In genomic region chr17:75688209-75688771, GRCh38 we compare ENCODE assay signal across 10 cellular contexts. TPM values are rescaled to one million over a fixed set of nuclear protein-coding genes. Genes with fewer than 3 reads are reported as not detected.
A peak's percentile ranks its signal among the peaks of the same experiment; 100 is the strongest.
DNase-seq lines count a peak whose midpoint lies in the region; ATAC-seq and TF ChIP-seq lines count a peak whose summit lies in the region.
"Had no signal": no experiment of that assay in that cellular context is flagged by ENCODE, and none has a peak within 500 bp of the region (broad histone marks: within the 10 kb centered on the region; RNA-seq: fewer than 3 reads in every experiment).

No MANE protein-coding gene starts in this region.

- no peaks in the 10 kb centered on the region for H3K9me2 ChIP-seq in PC-9 (ENCODE audit: insufficient read depth)

- H4K20me1 ChIP-seq in PC-9 (ENCODE audit: insufficient read depth): no peaks in the 10 kb centered on the region

- peaks cover 50% of the 10 kb centered on the region for H3F3A ChIP-seq in PC-9 (ENCODE audit: insufficient read depth, low read depth)

- no TSS peak for BruUV-seq in PC-9 (replicated peaks; lab: Mats Ljungman, UMichigan)

- H3K9me3 ChIP-seq in PC-9 (ENCODE audit: insufficient read depth, low read depth): no peaks in the 10 kb centered on the region
- no peaks in the 10 kb centered on the region for H3K9me3 ChIP-seq in trophoblast cell (ENCODE audit: insufficient read depth, low read depth, low read length)
- H3K9me3 ChIP-seq: ovary had no signal

- H3K9ac ChIP-seq in trophoblast cell (ENCODE audit: low read length): no peak overlapping the region

- CTCF ChIA-PET in PC-9 (lab: Charles Lee): interaction anchor here (0.6 to 1.2 kb wide), 3 partner anchors 10 to 595 kb away, joined by 5 to 10 read pairs (median 7); no protein-coding TSS in a partner anchor
- CTCF ChIA-PET in HEK293T (lab: Yijun Ruan, JAX): interaction anchor here (2.1 kb wide), 1 partner anchor 60 kb away, joined by 10 read pairs; no protein-coding TSS in a partner anchor

- no peaks in the 10 kb centered on the region for H3K27me3 ChIP-seq in PC-9 (ENCODE audit: insufficient read depth, low read depth)
- no peaks in the 10 kb centered on the region for H3K27me3 ChIP-seq in trophoblast cell (ENCODE audit: insufficient read depth, low read length)
- H3K27me3 ChIP-seq: ovary had no signal

- ATAC-seq in GM19023 (IDR thresholded peaks at IDR 0.05; ENCODE audit: unreplicated experiment): no peak

- peaks cover 79% of the 10 kb centered on the region for H3K79me2 ChIP-seq in PC-9 (ENCODE audit: low read depth)
- peaks cover 28% of the 10 kb centered on the region for H3K79me2 ChIP-seq in trophoblast cell (ENCODE audit: control insufficient read depth, insufficient read depth, low read length, poor library complexity)

- H2AFZ ChIP-seq in PC-9: no peak overlapping the region
- no peak overlapping the region for H2AFZ ChIP-seq in trophoblast cell (ENCODE audit: insufficient read depth, low read length, poor library complexity)

- H2AK5ac ChIP-seq in trophoblast cell (ENCODE audit: low read length): no peak overlapping the region

- no peak for TF ChIP-seq CTCF in PC-9 (conservative IDR thresholded peaks at IDR 0.05)

- peak overlapping the region; percentile 77 for H2BK5ac ChIP-seq in trophoblast cell (ENCODE audit: low read depth, low read length, poor library complexity)

- intact Hi-C loops in PC-9 (cut with micrococcal nuclease; ENCODE audit: unreplicated experiment): no loop called here

- peak overlapping the region; percentile 5 for H2BK12ac ChIP-seq in trophoblast cell (ENCODE audit: low read length)

- H3K18ac ChIP-seq in trophoblast cell (ENCODE audit: low read length): peak overlapping the region; percentile 23

- H4K8ac ChIP-seq in trophoblast cell (ENCODE audit: low read depth, low read length): peak overlapping the region; percentile 68

- DNase-seq in D341Med (ENCODE audit: low spot score): peak; percentile 19
- peak; percentile 61 to 69 for DNase-seq in PC-9
- DNase-seq in dermis blood vessel endothelial cell: peak; percentile 77
- DNase-seq in trophoblast cell: peak; percentile 83 to 90
- no peak for DNase-seq in HEK293T (ENCODE audit: extremely low spot score)
- no peak for DNase-seq in DMS153 (lab: John Stamatoyannopoulos, UW)
- DNase-seq in GDM1 (lab: John Stamatoyannopoulos, UW): no peak
- DNase-seq: IMR-90 had no signal

- H3K4me1 ChIP-seq in PC-9 (replicated peaks; ENCODE audit: insufficient read depth): peaks cover 75% of the 10 kb centered on the region
- H3K4me1 ChIP-seq in trophoblast cell (ENCODE audit: control insufficient read depth in 1 of 2, insufficient read depth in 2 of 2, low read length in 2 of 2): peaks cover 43 to 44% of the 10 kb centered on the region in 2 experiments

- peak overlapping the region; percentile 83 for H4K91ac ChIP-seq in trophoblast cell (ENCODE audit: low read depth, low read length)

- WGBS in trophoblast cell (ENCODE audit: extremely low coverage, insufficient coverage, insufficient read length): no CpG with 5 or more reads among the region's 11 CpGs

- peak overlapping the region; percentile 73 for H2BK120ac ChIP-seq in trophoblast cell (ENCODE audit: insufficient read depth, low read length, poor library complexity)

- H3K23ac ChIP-seq in trophoblast cell (ENCODE audit: low read length): no peak overlapping the region

- H3K4me2 ChIP-seq in PC-9: peak overlapping the region; percentile 71
- no peak overlapping the region for H3K4me2 ChIP-seq in trophoblast cell (ENCODE audit: low read length)

- H3K36me3 ChIP-seq in PC-9 (ENCODE audit: low read depth) (peaks cover 14% of the 10 kb centered on the region; the same call in 1 of the 2 replicates), trophoblast cell (ENCODE audit: control insufficient read depth in 1 of 2, insufficient read depth in 2 of 2, low read length in 2 of 2) (peaks cover 27 to 29% of the 10 kb centered on the region in 2 experiments)
- H3K36me3 ChIP-seq: ovary had no signal

- POLR2A ChIA-PET in PC-9 (lab: Charles Lee; ENCODE audit: unreplicated experiment): interaction anchor here (0.6 to 1.2 kb wide), 7 partner anchors 7 to 1436 kb away, joined by 3 to 30 read pairs (median 7); no protein-coding TSS in a partner anchor
- POLR2A ChIA-PET in HEK293T (lab: Yijun Ruan, JAX): no interaction called here

- H3K79me1 ChIP-seq in trophoblast cell (ENCODE audit: low read length): peaks cover 25% of the 10 kb centered on the region

- no peak overlapping the region for H3K4ac ChIP-seq in trophoblast cell (ENCODE audit: low read depth, low read length)

- H3K14ac ChIP-seq in trophoblast cell (ENCODE audit: low read length): peak overlapping the region; percentile 62

- peak overlapping the region; percentile 84 for H3K27ac ChIP-seq in PC-9
- H3K27ac ChIP-seq in trophoblast cell (ENCODE audit: low read depth, low read length): peak overlapping the region; percentile 91
- H3K27ac ChIP-seq: ovary had no signal

- H3K4me3 ChIP-seq in PC-9 (no peak overlapping the region), trophoblast cell (ENCODE audit: low read depth, low read length) (no peak overlapping the region)
- H3K4me3 ChIP-seq: ovary had no signal

- H4K12ac ChIP-seq in trophoblast cell (ENCODE audit: low read depth, low read length): no peak overlapping the region

TF ChIP-seq in HEK293T, 16 proteins besides CTCF, POLR2A, EP300 and RAD21:
- TF ChIP-seq HDGF (IDR thresholded peaks at IDR 0.05; ENCODE audit: borderline replicate concordance): no peak

RNA-seq across cellular contexts. Expression of gene SAP30BP, which starts 21.2 kb away (rescaled TPM):
- total RNA-seq in PC-9 (2021) (79.5 and 80.3 TPM in 2 replicates), dermis blood vessel endothelial cell (68.2 and 84.7 TPM in 2 replicates)
- 75.6 and 77.7 TPM in 2 replicates for polyA plus RNA-seq in trophoblast cell (2013)

RNA-seq across cellular contexts. Expression of gene RECQL5, which starts 21.3 kb away (rescaled TPM):
- total RNA-seq in PC-9 (2021) (41.0 and 44.2 TPM in 2 replicates), dermis blood vessel endothelial cell (14.6 and 16.2 TPM in 2 replicates)
- 15.8 and 16.4 TPM in 2 replicates for polyA plus RNA-seq in trophoblast cell (2013)

RNA-seq across cellular contexts. Expression of gene ITGB4, which starts 33.0 kb away (rescaled TPM):
- total RNA-seq in PC-9 (2021) (448 and 461 TPM in 2 replicates), dermis blood vessel endothelial cell (34.4 and 125 TPM in 2 replicates)
- 81.0 and 90.8 TPM in 2 replicates for polyA plus RNA-seq in trophoblast cell (2013)

RNA-seq across cellular contexts. Expression of gene SMIM5, which starts 55.1 kb away (rescaled TPM):
- 0.31 and 0.40 TPM in 2 replicates for total RNA-seq in PC-9 (2021)
- 0.09 TPM in 1 of 2 replicates, not detected in the other for total RNA-seq in dermis blood vessel endothelial cell
- 0.37 and 0.38 TPM in 2 replicates for polyA plus RNA-seq in trophoblast cell (2013)
- total RNA-seq: IMR-90 had no signal
- polyA plus RNA-seq: IMR-90 had no signal

Comparison
In these comparisons a context has a peak if more than half of its experiments do, and no peak if none do; other contexts are left out.
1. DNase-seq: peak in D341Med (single experiment), PC-9 (2 of 2), dermis blood vessel endothelial cell (single experiment) and trophoblast cell (2 of 2); none in HEK293T (single experiment), DMS153 (single experiment) and GDM1 (single experiment).